ENCODE assay signal across 12 cellular contexts in the genomic region with DNA sequence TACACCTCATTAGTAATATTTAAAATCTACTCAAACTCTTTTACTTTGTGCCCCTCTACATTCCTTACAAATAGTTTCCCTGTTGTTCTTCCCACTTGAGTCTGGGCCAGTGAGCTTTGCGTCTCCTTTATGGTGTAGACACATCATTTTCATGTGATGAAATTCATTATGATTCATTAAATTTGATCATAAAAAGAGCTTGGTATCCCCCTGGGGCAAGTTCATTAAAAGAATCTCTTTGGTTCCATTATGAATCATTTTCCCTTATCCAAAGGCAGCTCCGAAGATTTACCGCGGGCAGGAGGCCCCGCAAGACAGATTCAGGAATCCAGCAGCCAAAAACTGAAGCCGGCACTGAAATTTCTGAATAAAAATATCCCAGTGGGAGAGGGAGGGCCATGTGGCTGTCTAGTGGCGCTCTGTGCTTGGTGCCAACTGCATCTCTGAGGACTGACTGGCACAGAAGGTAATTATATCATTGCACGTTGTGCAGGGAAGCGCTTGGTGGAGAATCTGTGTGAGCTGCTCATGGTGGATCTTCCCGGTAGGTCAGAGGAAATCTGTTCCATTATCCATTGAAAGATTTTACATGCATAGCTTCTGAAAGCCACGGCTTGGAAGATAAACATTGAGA.
A peak's percentile ranks its signal among the peaks of the same experiment; 100 is the strongest.
DNase-seq lines count a peak whose midpoint lies in the region; FAIRE-seq and TF ChIP-seq lines count a peak whose summit lies in the region.
"Had no signal": no experiment of that assay in that cellular context is flagged by ENCODE, and none has a peak within 500 bp of the region (broad histone marks: within the 10 kb centered on the region; RNA-seq: fewer than 3 reads in every experiment).

No MANE protein-coding gene starts in this region.

- no peak overlapping the region for H3K4me3 ChIP-seq in ACC112 (ENCODE audit: low read depth, low read length)
- no peak overlapping the region for H3K4me3 ChIP-seq in bronchial epithelial cell (ENCODE audit: low read depth, low read length)
- H3K4me3 ChIP-seq: adrenal gland, HAP-1 had no signal

- H3K36me3 ChIP-seq in ACC112 (ENCODE audit: insufficient read depth, low read length) (no peaks in the 10 kb centered on the region), bronchial epithelial cell (ENCODE audit: control insufficient read depth, insufficient read depth, low read length) (no peaks in the 10 kb centered on the region)
- H3K36me3 ChIP-seq: adrenal gland, BE2C, HAP-1 had no signal

- no peak for TF ChIP-seq CTCF in HFFc6 (IDR thresholded peaks at IDR 0.05)
- TF ChIP-seq CTCF in bronchial epithelial cell (IDR thresholded peaks at IDR 0.05; ENCODE audit: insufficient read depth, low read length, severe bottlenecking) = no peak

- peak; percentile 47 for DNase-seq in HFFc6
- peak; percentile 63 for DNase-seq in bronchial epithelial cell (ENCODE audit: low read depth)
- DNase-seq in inferior parietal cortex (ENCODE audit: extremely low spot score) = peak; percentile 65
- no peak for DNase-seq in NCI-H1105 treated with DMSO at 0.1 percent for 48 hours (lab: John Stamatoyannopoulos, UW)
- no peak for DNase-seq in activated CD8-positive, alpha-beta memory T cell treated with anti-CD3 and anti-CD28 coated beads for 24 hours
- no peak for DNase-seq in AG08396 (ENCODE audit: low spot score)
- DNase-seq in SIG-M5 (lab: John Stamatoyannopoulos, UW) = no peak
- DNase-seq: adrenal gland, BE2C had no signal

- H3K27me3 ChIP-seq in ACC112 (ENCODE audit: insufficient read depth, low read length) (no peaks in the 10 kb centered on the region), bronchial epithelial cell (ENCODE audit: control insufficient read depth, insufficient read depth, low read length) (no peaks in the 10 kb centered on the region)
- H3K27me3 ChIP-seq: adrenal gland, BE2C had no signal

- peaks cover 15% of the 10 kb centered on the region for H3K4me1 Mint-ChIP-seq in HFFc6 (ENCODE audit: low read depth)

- no peaks in the 10 kb centered on the region for H3K79me2 ChIP-seq in ACC112 (ENCODE audit: control insufficient read depth, insufficient read depth, low read length, unreplicated experiment)

- H3K27me3 Mint-ChIP-seq in HFFc6 (ENCODE audit: insufficient read depth) = peaks cover 6% of the 10 kb centered on the region; the same call in 1 of the 2 replicates

- H3K9me3 Mint-ChIP-seq in HFFc6 = peaks cover 5% of the 10 kb centered on the region

- H3K4me1 ChIP-seq in ACC112 (ENCODE audit: control insufficient read depth, insufficient read depth, low read length, unreplicated experiment) = peaks cover 13% of the 10 kb centered on the region
- H3K4me1 ChIP-seq: adrenal gland, BE2C, HAP-1 had no signal

- no peak for FAIRE-seq in bronchial epithelial cell (lab: Jason Lieb, UNC)

- no peak overlapping the region for H2AFZ ChIP-seq in ACC112 (ENCODE audit: low read length, unreplicated experiment)

- H3K27ac Mint-ChIP-seq in HFFc6 = peak overlapping the region; percentile 3; the same call in 1 of the 2 replicates
- H3K27ac Mint-ChIP-seq: memory B cell had no signal

- H3K36me3 Mint-ChIP-seq in HFFc6 (ENCODE audit: low read depth) = peaks cover 9% of the 10 kb centered on the region

- H3K4me3 Mint-ChIP-seq in HFFc6 = peak overlapping the region; percentile 23; the same call in 1 of the 2 replicates
- H3K4me3 Mint-ChIP-seq: memory B cell had no signal

- H3K27ac ChIP-seq in ACC112 (ENCODE audit: low read depth, low read length) = peak overlapping the region; percentile 38; the same call in 1 of the 2 replicates
- H3K27ac ChIP-seq: adrenal gland had no signal

Comparison
In these comparisons a context has a peak if more than half of its experiments do, and no peak if none do; other contexts are left out.
1. DNase-seq: peak in HFFc6 (single experiment), bronchial epithelial cell (single experiment) and inferior parietal cortex (single experiment); none in NCI-H1105 treated with DMSO at 0.1 percent for 48 hours (single experiment), activated CD8-positive, alpha-beta memory T cell treated with anti-CD3 and anti-CD28 coated beads for 24 hours (single experiment), AG08396 (single experiment) and SIG-M5 (single experiment).